In the genomic region with DNA sequence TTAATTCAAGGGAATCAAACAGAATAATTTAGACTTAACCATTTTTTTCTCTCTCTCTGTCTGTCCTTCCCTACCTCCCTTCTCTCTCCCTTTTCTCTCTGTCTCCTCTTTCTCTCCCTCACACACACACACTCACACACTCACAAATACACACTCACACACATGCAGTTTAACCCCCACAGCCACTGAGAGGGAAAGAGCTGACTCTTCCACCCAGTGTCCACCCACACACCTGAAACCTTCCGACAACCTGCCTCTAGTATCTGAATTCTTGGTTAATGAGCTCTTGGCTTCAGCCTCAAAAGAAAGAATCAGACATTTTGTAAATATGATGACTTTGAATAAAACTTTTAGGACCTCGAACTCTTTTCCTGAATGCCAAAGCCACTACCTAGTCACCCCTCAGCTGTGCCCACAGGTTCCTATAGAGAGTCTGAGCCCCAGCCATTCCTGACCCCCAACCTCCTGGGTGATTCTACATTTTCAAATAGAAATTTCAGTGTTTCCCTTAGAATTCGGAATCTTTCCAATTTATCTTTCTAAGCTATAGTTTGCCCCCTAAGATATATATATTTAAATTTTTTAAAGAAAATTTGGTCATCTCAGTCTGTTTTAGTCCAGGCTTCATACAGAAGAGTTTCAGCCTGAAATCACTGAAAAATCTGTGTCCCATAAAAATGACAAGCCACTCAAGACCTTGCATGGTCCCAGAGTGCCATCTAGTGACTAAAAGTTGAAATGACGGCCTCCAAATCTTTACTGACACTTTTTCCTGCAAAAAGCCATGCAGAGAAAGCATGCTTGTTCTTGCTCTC, we compare ENCODE assay signal across 8 cellular contexts.
DNase-seq lines count a peak whose midpoint lies in the region; TF ChIP-seq lines count a peak whose summit lies in the region.

No MANE protein-coding gene starts in this region.

- H3K4me3 ChIP-seq in SU-DHL-6 (ENCODE audit: insufficient read depth, low read length, poor library complexity, severe bottlenecking) (no peak overlapping the region), fibroblast of the aortic adventitia (ENCODE audit: low read depth, low read length) (no peak overlapping the region), prostate gland (no peak overlapping the region)

- H4K20me1 ChIP-seq in SU-DHL-6 (ENCODE audit: low read depth, low read length): no peaks in the 10 kb centered on the region

- peaks cover 6% of the 10 kb centered on the region for H3K27me3 Mint-ChIP-seq in activated CD4-positive, alpha-beta memory T cell treated with anti-CD3 and anti-CD28 coated beads for 36 hours

- H3K79me2 ChIP-seq in SU-DHL-6 (ENCODE audit: insufficient read depth, low read length): no peaks in the 10 kb centered on the region

- TF ChIP-seq CTCF in SU-DHL-6 (IDR thresholded peaks at IDR 0.05; ENCODE audit: insufficient read depth, low read length, poor library complexity, severe bottlenecking) (peak; percentile 40), fibroblast of the aortic adventitia (IDR thresholded peaks at IDR 0.05; ENCODE audit: insufficient read depth, low read length) (peak; percentile 90), prostate gland (IDR thresholded peaks at IDR 0.05) (peak in 3 of 4 experiments; percentile 41 to 52 (median 46))

- no peak overlapping the region for H3K4me2 ChIP-seq in SU-DHL-6 (ENCODE audit: low read depth, low read length, poor library complexity, severe bottlenecking)

- peak; percentile 2 for DNase-seq in stimulated activated CD4-positive, alpha-beta T cell treated with anti-CD3 and anti-CD28 coated beads, Interleukin-1b, Interleukin-23, amount 100 ng/mL, for 48 hours
- DNase-seq in stimulated activated CD4-positive, alpha-beta T cell treated with anti-CD3 and anti-CD28 coated beads, Interleukin-4, amount 100 ng/mL, for 24 hours: no peak
- DNase-seq in HuH-7 (ENCODE audit: low spot score) (peak; percentile 17), fibroblast of the aortic adventitia (ENCODE audit: low read depth) (peak; percentile 72), prostate gland (ENCODE audit: low spot score) (no peak), GF-D8 (lab: John Stamatoyannopoulos, UW) (no peak)
- no peak for DNase-seq in activated CD4-positive, alpha-beta memory T cell treated with anti-CD3 and anti-CD28 coated beads for 36 hours

- no peaks in the 10 kb centered on the region for H3K36me3 Mint-ChIP-seq in activated CD4-positive, alpha-beta memory T cell treated with anti-CD3 and anti-CD28 coated beads for 36 hours

- WGBS in prostate gland: 40% methylated on average over 4 of the region's 4 CpGs

- CTCF ChIA-PET in activated CD4-positive, alpha-beta memory T cell treated with anti-CD3 and anti-CD28 coated beads for 36 hours (lab: Charles Lee): interaction anchor here (0.6 to 1.0 kb wide), 3 partner anchors 11 to 485 kb away, joined by 3 to 4 read pairs (median 3); no protein-coding TSS in a partner anchor

- TF ChIP-seq POLR2A in prostate gland (IDR thresholded peaks at IDR 0.05): no peak

- H3K27ac Mint-ChIP-seq in activated CD4-positive, alpha-beta memory T cell treated with anti-CD3 and anti-CD28 coated beads for 36 hours: no peak overlapping the region

- POLR2A ChIA-PET in activated CD4-positive, alpha-beta memory T cell treated with anti-CD3 and anti-CD28 coated beads for 36 hours (lab: Charles Lee): no interaction called here

- H3K36me3 ChIP-seq in SU-DHL-6 (ENCODE audit: low read length): no peaks in the 10 kb centered on the region
- no peaks in the 10 kb centered on the region for H3K36me3 ChIP-seq in prostate gland

- no peak overlapping the region for H3K4me3 Mint-ChIP-seq in activated CD4-positive, alpha-beta memory T cell treated with anti-CD3 and anti-CD28 coated beads for 36 hours

- no peak overlapping the region for H3K9ac ChIP-seq in SU-DHL-6 (ENCODE audit: low read length)

- no peaks in the 10 kb centered on the region for H3K4me1 ChIP-seq in prostate gland (replicated peaks)

- no peaks in the 10 kb centered on the region for H3K9me2 ChIP-seq in SU-DHL-6 (replicated peaks; ENCODE audit: insufficient read depth, low read length)

- intact Hi-C loops in prostate gland (cut with DNase I): loop anchor here (10.0 kb wide), 1 partner anchor 730 kb away; no protein-coding TSS in a partner anchor
- intact Hi-C loops in activated CD4-positive, alpha-beta memory T cell treated with anti-CD3 and anti-CD28 coated beads for 36 hours (cut with micrococcal nuclease): loop anchor here (10.0 kb wide), 1 partner anchor 410 kb away; no protein-coding TSS in a partner anchor

- H3K9me3 Mint-ChIP-seq in activated CD4-positive, alpha-beta memory T cell treated with anti-CD3 and anti-CD28 coated beads for 36 hours: no peaks in the 10 kb centered on the region

- H2AFZ ChIP-seq in SU-DHL-6 (ENCODE audit: low read depth, low read length, severe bottlenecking): no peak overlapping the region

- no peaks in the 10 kb centered on the region for H3K27me3 ChIP-seq in SU-DHL-6 (ENCODE audit: low read length)
- no peaks in the 10 kb centered on the region for H3K27me3 ChIP-seq in prostate gland (replicated peaks; ENCODE audit: insufficient read depth)

- H3K27ac ChIP-seq in SU-DHL-6 (ENCODE audit: low read depth, low read length) (no peak overlapping the region), prostate gland (no peak overlapping the region)

- H3F3A ChIP-seq in SU-DHL-6 (ENCODE audit: insufficient read depth): no peaks in the 10 kb centered on the region

- H3K9me3 ChIP-seq in SU-DHL-6 (ENCODE audit: insufficient read depth, low read length): no peaks in the 10 kb centered on the region
- no peaks in the 10 kb centered on the region for H3K9me3 ChIP-seq in prostate gland

- no peaks in the 10 kb centered on the region for H3K4me1 Mint-ChIP-seq in activated CD4-positive, alpha-beta memory T cell treated with anti-CD3 and anti-CD28 coated beads for 36 hours (ENCODE audit: low read depth)

Comparison
In these comparisons a context has a peak if more than half of its experiments do, and no peak if none do; other contexts are left out.
1. DNase-seq: peak in stimulated activated CD4-positive, alpha-beta T cell treated with anti-CD3 and anti-CD28 coated beads, Interleukin-1b, Interleukin-23, amount 100 ng/mL, for 48 hours (single experiment), HuH-7 (single experiment) and fibroblast of the aortic adventitia (single experiment); none in stimulated activated CD4-positive, alpha-beta T cell treated with anti-CD3 and anti-CD28 coated beads, Interleukin-4, amount 100 ng/mL, for 24 hours (single experiment), prostate gland (single experiment), GF-D8 (single experiment) and activated CD4-positive, alpha-beta memory T cell treated with anti-CD3 and anti-CD28 coated beads for 36 hours (single experiment).
2. CTCF ChIP-seq: peak in every context shown above with its lines; median percentile 90 in fibroblast of the aortic adventitia; 46 in prostate gland; 40 in SU-DHL-6.